8 cellular contexts compared by ENCODE assay signal in genomic region chr11:65425971-65426838, GRCh38. TPM values are rescaled to one million over a fixed set of nuclear protein-coding genes. Genes with fewer than 3 reads are reported as not detected.
DNase-seq lines count a peak whose midpoint lies in the region; ATAC-seq, FAIRE-seq and TF ChIP-seq lines count a peak whose summit lies in the region.

No MANE protein-coding gene starts in this region.

- intact Hi-C loops in kidney (cut with DNase I) (loop anchor here (5.0 kb wide), 1 partner anchor 76 kb away; no protein-coding TSS in a partner anchor), stomach (cut with DNase I; ENCODE audit: low total_unique reads) (loop anchor here (5.0 kb wide), 1 partner anchor 76 kb away; no protein-coding TSS in a partner anchor)

- H3K9me3 ChIP-seq in NT2/D1 (ENCODE audit: insufficient read depth, low read length) (no peaks in the 10 kb centered on the region), kidney (ENCODE audit: control insufficient read depth in 1 of 2, low read length in 2 of 2) (no peaks in the 10 kb centered on the region), stomach (no peaks in the 10 kb centered on the region)

- no peak for ATAC-seq in HG02571 (IDR thresholded peaks at IDR 0.05; ENCODE audit: unreplicated experiment)

- no peak for TF ChIP-seq CTCF in astrocyte of the cerebellum (IDR thresholded peaks at IDR 0.05; ENCODE audit: low read depth, low read length, missing control alignments)
- no peak for TF ChIP-seq CTCF in kidney (IDR thresholded peaks at IDR 0.05; ENCODE audit: borderline replicate concordance, extremely low read depth, insufficient read depth)
- TF ChIP-seq CTCF in stomach (IDR thresholded peaks at IDR 0.05) = no peak

- no peak for FAIRE-seq in kidney (lab: Jason Lieb, UNC)

- peaks cover 39% of the 10 kb centered on the region for H3K36me3 ChIP-seq in NT2/D1 (ENCODE audit: insufficient read depth, insufficient read length, low read length)
- H3K36me3 ChIP-seq in kidney (ENCODE audit: control insufficient read depth in 1 of 2, insufficient read depth in 2 of 2, low read length in 2 of 2) = peaks cover 26 to 48% of the 10 kb centered on the region in 2 donors
- H3K36me3 ChIP-seq in stomach = peaks cover 18 to 49% (median 20%) of the 10 kb centered on the region in 4 donors

- H3K27ac ChIP-seq in kidney (ENCODE audit: low read depth in 2 of 2, low read length in 2 of 2) (peak overlapping the region; percentile 99 to 100), stomach (peak overlapping the region; percentile 78 to 100 (median 99))

- TF ChIP-seq EP300 in stomach (IDR thresholded peaks at IDR 0.05) = no peak

- no peaks in the 10 kb centered on the region for H3K27me3 ChIP-seq in NT2/D1 (ENCODE audit: insufficient read depth, insufficient read length)
- no peaks in the 10 kb centered on the region for H3K27me3 ChIP-seq in stomach

- in situ Hi-C loops in astrocyte of the cerebellum (cut with HindIII; ENCODE audit: low sequenced_read_pairs) = no loop called here

- H3K4me3 ChIP-seq in NT2/D1 (ENCODE audit: insufficient read length, low read depth) = peak overlapping the region; percentile 90
- H3K4me3 ChIP-seq in astrocyte of the cerebellum (ENCODE audit: low read depth, low read length) = peak overlapping the region; percentile 96
- peak overlapping the region; percentile 98 to 99 for H3K4me3 ChIP-seq in kidney (ENCODE audit: low read length in 2 of 2)
- peak overlapping the region; percentile 81 to 92 (median 86) for H3K4me3 ChIP-seq in stomach

- H3K4me1 ChIP-seq in NT2/D1 (ENCODE audit: insufficient read depth, insufficient read length) = peaks cover 8% of the 10 kb centered on the region
- H3K4me1 ChIP-seq in kidney (ENCODE audit: control insufficient read depth in 1 of 2, insufficient read depth in 1 of 2, low read depth in 1 of 2, low read length in 2 of 2) = peaks cover 15 to 25% of the 10 kb centered on the region in 2 donors
- H3K4me1 ChIP-seq in stomach = peaks cover 28 to 57% (median 44%) of the 10 kb centered on the region in 4 donors

- TF ChIP-seq POLR2A in stomach (IDR thresholded peaks at IDR 0.05) = peak in 1 of 4 donors; percentile 58

- H3K9ac ChIP-seq in NT2/D1 (ENCODE audit: insufficient read length, low read depth) (peak overlapping the region; percentile 39), kidney (ENCODE audit: low read length in 2 of 2) (peak overlapping the region; percentile 99 to 100)

- 0 to 4% (median 1%) methylated on average over 9 of the region's 9 CpGs for WGBS in stomach, 5 donors

- DNase-seq in stimulated activated CD4-positive, alpha-beta T cell treated with anti-CD3 and anti-CD28 coated beads, Interleukin-15, amount 100 ng/mL, for 24 hours = peak; percentile 48
- no peak for DNase-seq in stimulated activated CD4-positive, alpha-beta T cell treated with anti-CD3 and anti-CD28 coated beads, Interleukin-4, amount 100 ng/mL, for 4 hours
- DNase-seq in NT2/D1 (ENCODE audit: low read depth, low spot score) = no peak
- DNase-seq in astrocyte of the cerebellum (ENCODE audit: low read depth) = no peak
- no peak for DNase-seq in kidney
- peak; percentile 40 for DNase-seq in stomach
- no peak for DNase-seq in NCI-H146 treated with DMSO at 0.1 percent for 48 hours (lab: John Stamatoyannopoulos, UW; ENCODE audit: unreplicated experiment)

RNA-seq across cellular contexts. Expression of gene NEAT1, which starts 3.6 kb away (rescaled TPM):
- total RNA-seq in kidney (1,006 TPM), stomach (1,000 to 10,000 TPM in 2 of 5 donors, 100 to 1,000 TPM in 3; 253 to 2,124 (median 789) TPM)
- polyA plus RNA-seq in kidney (ENCODE audit: insufficient read depth, low read depth, low replicate concordance) (595 TPM), stomach (1,000 to 10,000 TPM in 1 of 3 donors, 100 to 1,000 TPM in 2; 131 to 1,368 (median 157) TPM)

RNA-seq across cellular contexts. Expression of gene FRMD8, which starts 39.8 kb away (rescaled TPM):
- 41.3 TPM for total RNA-seq in kidney
- polyA plus RNA-seq in kidney (ENCODE audit: insufficient read depth, low read depth, low replicate concordance) = 9.4 TPM
- total RNA-seq in stomach = 100 to 1,000 TPM in 3 of 5 donors, 10 to 100 TPM in 1, 1 to 10 TPM in 1; 9.3 to 340 (median 114) TPM
- polyA plus RNA-seq in stomach = 10 to 100 TPM; 11.8 to 16.3 (median 13.6) TPM

RNA-seq across cellular contexts. Expression of gene SLC25A45, which starts 43.8 kb away (rescaled TPM):
- total RNA-seq in kidney = 14.7 TPM
- polyA plus RNA-seq in kidney (ENCODE audit: insufficient read depth, low read depth, low replicate concordance) = 4.1 TPM
- total RNA-seq in stomach = 100 to 1,000 TPM in 1 of 5 donors, 1 to 10 TPM in 4; 1.2 to 101 (median 2.4) TPM
- 1 to 10 TPM; 1.9 to 3.8 (median 3.1) TPM for polyA plus RNA-seq in stomach

Comparison
In these comparisons a context has a peak if more than half of its experiments do, and no peak if none do; other contexts are left out.
1. DNase-seq: peak in stimulated activated CD4-positive, alpha-beta T cell treated with anti-CD3 and anti-CD28 coated beads, Interleukin-15, amount 100 ng/mL, for 24 hours (single experiment) and stomach (single experiment); none in stimulated activated CD4-positive, alpha-beta T cell treated with anti-CD3 and anti-CD28 coated beads, Interleukin-4, amount 100 ng/mL, for 4 hours (0 of 2), NT2/D1 (single experiment), astrocyte of the cerebellum (single experiment), kidney (single experiment) and NCI-H146 treated with DMSO at 0.1 percent for 48 hours (single experiment).
2. Peak in every context shown above with its lines, with median percentiles within 50 percentile points of each other: H3K4me3 ChIP-seq.